In genomic region chr9:132372177-132373095, GRCh38 we compare ENCODE assay signal across 8 cellular contexts. TPM values are rescaled to one million over a fixed set of nuclear protein-coding genes. Genes with fewer than 3 reads are reported as not detected.
DNase-seq lines count a peak whose midpoint lies in the region; ATAC-seq and TF ChIP-seq lines count a peak whose summit lies in the region.

No MANE protein-coding gene starts in this region.

- no peak for ATAC-seq in CD4-positive, alpha-beta T cell (ENCODE audit: poor library complexity)
- ATAC-seq in HG03521 (IDR thresholded peaks at IDR 0.05; ENCODE audit: unreplicated experiment) (no peak), HG03439 (IDR thresholded peaks at IDR 0.05; ENCODE audit: unreplicated experiment) (no peak)

- H3K27me3 ChIP-seq in CD4-positive, alpha-beta T cell (ENCODE audit: control insufficient read depth, insufficient read depth, low read length): no peaks in the 10 kb centered on the region

- H3K27ac Mint-ChIP-seq in CD4-positive, alpha-beta T cell: peak overlapping the region; percentile 42

- no peak for DNase-seq in CD4-positive, alpha-beta T cell
- peak; percentile 96 for DNase-seq in NCI-H82 (lab: John Stamatoyannopoulos, UW)
- DNase-seq in caudate nucleus (lab: John Stamatoyannopoulos, UW): peak in 28 of 61 donors; percentile 2 to 59 (median 8)
- peak; percentile 45 for DNase-seq in mesenteric fat pad (ENCODE audit: low spot score)
- no peak for DNase-seq in NCI-H748 treated with DMSO at 0.1 percent for 48 hours (lab: John Stamatoyannopoulos, UW)
- DNase-seq in activated effector memory CD4-positive, alpha-beta T cell treated with Interleukin-2 at 50 U/mL for 16 hours: no peak

- no peaks in the 10 kb centered on the region for H3K27me3 Mint-ChIP-seq in CD4-positive, alpha-beta T cell

- no peak overlapping the region for H3K27ac ChIP-seq in CD4-positive, alpha-beta T cell (ENCODE audit: low read depth, low read length)
- peak overlapping the region; percentile 77 for H3K27ac ChIP-seq in caudate nucleus (ENCODE audit: low read depth, low read length)

- H3K9me3 ChIP-seq in CD4-positive, alpha-beta T cell (ENCODE audit: control insufficient read depth, low read length): no peaks in the 10 kb centered on the region

- CTCF ChIA-PET in CD4-positive, alpha-beta T cell (lab: Charles Lee): interaction anchor here (0.9 kb wide), 1 partner anchor 11 kb away, joined by 3 read pairs; no protein-coding TSS in a partner anchor

- no peaks in the 10 kb centered on the region for H3K9me3 Mint-ChIP-seq in CD4-positive, alpha-beta T cell

- TF ChIP-seq CTCF in CD4-positive, alpha-beta T cell (IDR thresholded peaks at IDR 0.05): no peak

- POLR2A ChIA-PET in CD4-positive, alpha-beta T cell (lab: Charles Lee): interaction anchor here (0.7 to 1.8 kb wide), 4 partner anchors 10 to 921 kb away, joined by 3 to 11 read pairs (median 3); partner anchors contain the start of gene SETX

- intact Hi-C loops in CD4-positive, alpha-beta T cell (cut with DNase I, micrococcal nuclease): no loop called here

- no peak overlapping the region for H3K4me3 Mint-ChIP-seq in CD4-positive, alpha-beta T cell

- H3K4me1 Mint-ChIP-seq in CD4-positive, alpha-beta T cell (ENCODE audit: low read depth): peaks cover 16% of the 10 kb centered on the region

- H3K36me3 Mint-ChIP-seq in CD4-positive, alpha-beta T cell (ENCODE audit: low read depth): peaks cover 8% of the 10 kb centered on the region

RNA-seq across cellular contexts. Expression of gene SETX, which starts 17.6 kb away (rescaled TPM):
- 10 to 100 TPM; 36.1 to 37.7 TPM for total RNA-seq in CD4-positive, alpha-beta T cell
- 53.4 TPM for total RNA-seq in mesenteric fat pad

RNA-seq across cellular contexts. Expression of gene TTF1, which starts 34.2 kb away (rescaled TPM):
- 10 to 100 TPM; 12.4 to 12.8 TPM for total RNA-seq in CD4-positive, alpha-beta T cell
- 10.8 TPM for total RNA-seq in mesenteric fat pad

RNA-seq across cellular contexts. Expression of gene CFAP77, which starts 37.6 kb away (rescaled TPM):
- not detected for total RNA-seq in CD4-positive, alpha-beta T cell
- total RNA-seq in mesenteric fat pad: not detected

Comparison
In these comparisons a context has a peak if more than half of its experiments do, and no peak if none do; other contexts are left out.
1. DNase-seq: peak in NCI-H82 (single experiment) and mesenteric fat pad (single experiment); none in CD4-positive, alpha-beta T cell (0 of 10), NCI-H748 treated with DMSO at 0.1 percent for 48 hours (single experiment) and activated effector memory CD4-positive, alpha-beta T cell treated with Interleukin-2 at 50 U/mL for 16 hours (single experiment).